Comparison of ENCODE assay signal across 8 cellular contexts in genomic region chr15:65212097-65212496, GRCh38. TPM values are rescaled to one million over a fixed set of nuclear protein-coding genes. Genes with fewer than 3 reads are reported as not detected.
DNase-seq lines count a peak whose midpoint lies in the region; ATAC-seq, FAIRE-seq and TF ChIP-seq lines count a peak whose summit lies in the region.

No MANE protein-coding gene starts in this region.

- peak; percentile 30 for TF ChIP-seq CTCF in RWPE2 (IDR thresholded peaks at IDR 0.05; ENCODE audit: poor library complexity, severe bottlenecking)
- peak; percentile 46 for TF ChIP-seq CTCF in bronchial epithelial cell (IDR thresholded peaks at IDR 0.05; ENCODE audit: insufficient read depth, low read length, severe bottlenecking)

- DNase-seq in GM19238 (ENCODE audit: insufficient read length, low spot score): peak; percentile 39
- no peak for DNase-seq in RWPE2 (ENCODE audit: low spot score)
- no peak for DNase-seq in bronchial epithelial cell (ENCODE audit: low read depth)
- no peak for DNase-seq in superior temporal gyrus (ENCODE audit: extremely low spot score)
- DNase-seq in NCI-H345 (lab: John Stamatoyannopoulos, UW): no peak

- peak overlapping the region in 1 of 3 donors; percentile 62 for H3K9ac ChIP-seq in skeletal muscle tissue (ENCODE audit: low read depth in 1 of 3, low read length in 3 of 3)

- no peaks in the 10 kb centered on the region for H3K9me3 ChIP-seq in RWPE2 (ENCODE audit: severe bottlenecking)
- H3K9me3 ChIP-seq in skeletal muscle tissue (ENCODE audit: control insufficient read depth in 3 of 3, low read length in 3 of 3): no peaks in the 10 kb centered on the region

- H3K27me3 ChIP-seq in RWPE2 (ENCODE audit: insufficient read depth, poor library complexity, severe bottlenecking): no peaks in the 10 kb centered on the region
- H3K27me3 ChIP-seq in bronchial epithelial cell (ENCODE audit: control insufficient read depth, insufficient read depth, low read length): no peaks in the 10 kb centered on the region
- H3K27me3 ChIP-seq in skeletal muscle tissue (ENCODE audit: control insufficient read depth in 3 of 3, insufficient read depth in 3 of 3, low read length in 3 of 3): no peaks in the 10 kb centered on the region

- H3K4me1 ChIP-seq in RWPE2 (ENCODE audit: insufficient read depth, poor library complexity, severe bottlenecking) (no peaks in the 10 kb centered on the region), skeletal muscle tissue (ENCODE audit: control insufficient read depth in 3 of 3, insufficient read depth in 3 of 3, low read length in 3 of 3) (peaks cover 21 to 38% (median 23%) of the 10 kb centered on the region in 3 donors)

- no peak for FAIRE-seq in bronchial epithelial cell (lab: Jason Lieb, UNC)

- H3K27ac ChIP-seq in RWPE2 (ENCODE audit: poor library complexity, severe bottlenecking) (no peak overlapping the region), skeletal muscle tissue (ENCODE audit: low read depth, low read length) (peak overlapping the region; percentile 21)

- H3K36me3 ChIP-seq in RWPE2 (ENCODE audit: low read depth) (no peaks in the 10 kb centered on the region), bronchial epithelial cell (ENCODE audit: control insufficient read depth, insufficient read depth, low read length) (no peaks in the 10 kb centered on the region), skeletal muscle tissue (ENCODE audit: control insufficient read depth in 3 of 3, insufficient read depth in 3 of 3, low read length in 3 of 3) (no peaks in the 10 kb centered on the region)

- H3K4me3 ChIP-seq in RWPE2 (ENCODE audit: severe bottlenecking) (no peak overlapping the region), bronchial epithelial cell (ENCODE audit: low read depth, low read length) (no peak overlapping the region), skeletal muscle tissue (ENCODE audit: low read length in 3 of 3) (no peak overlapping the region)

- ATAC-seq in RWPE2 (ENCODE audit: low read depth) (no peak), GM19324 (IDR thresholded peaks at IDR 0.05; ENCODE audit: low FRiP score, unreplicated experiment) (no peak), GM18861 (IDR thresholded peaks at IDR 0.05; ENCODE audit: unreplicated experiment) (no peak)

RNA-seq across cellular contexts. Expression of gene CILP, which starts 0.8 kb away (rescaled TPM):
- total RNA-seq in bronchial epithelial cell: under 0.01 TPM in 2 replicates
- 38.1 TPM for total RNA-seq in skeletal muscle tissue

RNA-seq across cellular contexts. Expression of gene CLPX, which starts 27.0 kb away (rescaled TPM):
- total RNA-seq in bronchial epithelial cell (45.3 and 67.5 TPM in 2 replicates), skeletal muscle tissue (42.3 TPM)

Comparison
In these comparisons a context has a peak if more than half of its experiments do, and no peak if none do; other contexts are left out.
1. RNA of gene CILP, which starts 0.8 kb away (total RNA-seq): 38.1 TPM in skeletal muscle tissue (single experiment); under 0.01 TPM in bronchial epithelial cell; every median in the first group is over 10 times any median in the second.